Comparison of ENCODE assay signal across 1 cellular context in the genomic region with DNA sequence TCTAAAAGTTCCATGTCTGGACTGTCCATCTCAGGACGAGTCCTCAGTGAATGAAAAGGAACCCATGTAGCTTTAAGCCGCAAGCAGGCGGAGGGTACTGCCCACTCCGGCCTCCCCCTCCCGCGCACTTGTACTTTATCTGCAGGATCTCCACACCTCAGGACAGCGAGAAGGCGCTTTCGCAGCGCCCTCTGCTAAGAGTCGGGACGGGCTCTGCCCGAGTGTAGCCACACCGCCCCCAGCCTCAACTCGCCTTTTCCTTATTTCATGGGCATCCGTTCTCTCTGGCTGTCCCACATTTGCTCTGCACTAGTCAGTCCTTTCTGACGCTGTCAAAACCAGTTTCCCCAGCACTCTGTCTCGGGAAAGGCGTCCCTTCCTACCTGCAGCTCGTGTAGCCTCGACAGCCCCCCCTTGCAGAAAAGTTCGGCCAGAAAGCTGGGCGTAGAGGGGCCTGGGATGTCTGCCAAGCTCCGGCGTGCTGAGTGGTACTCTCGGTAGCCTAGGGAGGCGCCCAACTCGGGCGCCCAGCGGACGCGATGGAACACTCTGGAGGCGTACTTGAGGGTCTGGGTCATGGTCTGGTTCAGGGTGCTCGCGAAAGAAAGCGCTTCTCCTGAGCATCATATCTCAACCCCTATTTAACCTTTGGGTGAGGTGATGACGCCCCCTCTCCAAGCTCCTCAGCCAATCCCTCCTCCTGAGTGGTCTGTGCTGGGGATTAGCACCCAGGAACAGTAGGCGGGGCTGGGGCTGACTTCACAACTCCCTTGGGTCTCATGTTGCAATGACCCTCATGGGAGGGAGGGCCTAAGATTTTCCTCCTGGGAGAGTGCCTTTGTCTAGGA.
TF ChIP-seq lines count a peak whose summit lies in the region.

A gene with protein sequence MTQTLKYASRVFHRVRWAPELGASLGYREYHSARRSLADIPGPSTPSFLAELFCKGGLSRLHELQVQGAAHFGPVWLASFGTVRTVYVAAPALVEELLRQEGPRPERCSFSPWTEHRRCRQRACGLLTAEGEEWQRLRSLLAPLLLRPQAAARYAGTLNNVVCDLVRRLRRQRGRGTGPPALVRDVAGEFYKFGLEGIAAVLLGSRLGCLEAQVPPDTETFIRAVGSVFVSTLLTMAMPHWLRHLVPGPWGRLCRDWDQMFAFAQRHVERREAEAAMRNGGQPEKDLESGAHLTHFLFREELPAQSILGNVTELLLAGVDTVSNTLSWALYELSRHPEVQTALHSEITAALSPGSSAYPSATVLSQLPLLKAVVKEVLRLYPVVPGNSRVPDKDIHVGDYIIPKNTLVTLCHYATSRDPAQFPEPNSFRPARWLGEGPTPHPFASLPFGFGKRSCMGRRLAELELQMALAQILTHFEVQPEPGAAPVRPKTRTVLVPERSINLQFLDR (minus strand): TSS at position 615 of the 848 bp plus-strand sequence. CDS start 37 bp downstream, at position 578.

TF ChIP-seq in A549, 52 proteins besides CTCF, POLR2A, EP300 and RAD21 (continued from another document):
- no peak for TF ChIP-seq MAZ (IDR thresholded peaks at IDR 0.05; ENCODE audit: borderline replicate concordance, low read depth, low read length)
- no peak for TF ChIP-seq BHLHE40 (IDR thresholded peaks at IDR 0.05; ENCODE audit: low read depth, low read length)
- no peak for TF ChIP-seq NPAS2 (CRISPR knock-in tag; IDR thresholded peaks at IDR 0.05; ENCODE audit: borderline replicate concordance)
- no peak for TF ChIP-seq HDAC2 (IDR thresholded peaks at IDR 0.05)
- no peak for TF ChIP-seq TP53 (CRISPR knock-in tag; IDR thresholded peaks at IDR 0.05)
- TF ChIP-seq MYC (IDR thresholded peaks at IDR 0.05; ENCODE audit: borderline replicate concordance, low read length), result no peak
- TF ChIP-seq SREBF2 (IDR thresholded peaks at IDR 0.05), result no peak
- TF ChIP-seq KDM1A (IDR thresholded peaks at IDR 0.05; ENCODE audit: low read depth), result no peak
- TF ChIP-seq, protein P1, sequence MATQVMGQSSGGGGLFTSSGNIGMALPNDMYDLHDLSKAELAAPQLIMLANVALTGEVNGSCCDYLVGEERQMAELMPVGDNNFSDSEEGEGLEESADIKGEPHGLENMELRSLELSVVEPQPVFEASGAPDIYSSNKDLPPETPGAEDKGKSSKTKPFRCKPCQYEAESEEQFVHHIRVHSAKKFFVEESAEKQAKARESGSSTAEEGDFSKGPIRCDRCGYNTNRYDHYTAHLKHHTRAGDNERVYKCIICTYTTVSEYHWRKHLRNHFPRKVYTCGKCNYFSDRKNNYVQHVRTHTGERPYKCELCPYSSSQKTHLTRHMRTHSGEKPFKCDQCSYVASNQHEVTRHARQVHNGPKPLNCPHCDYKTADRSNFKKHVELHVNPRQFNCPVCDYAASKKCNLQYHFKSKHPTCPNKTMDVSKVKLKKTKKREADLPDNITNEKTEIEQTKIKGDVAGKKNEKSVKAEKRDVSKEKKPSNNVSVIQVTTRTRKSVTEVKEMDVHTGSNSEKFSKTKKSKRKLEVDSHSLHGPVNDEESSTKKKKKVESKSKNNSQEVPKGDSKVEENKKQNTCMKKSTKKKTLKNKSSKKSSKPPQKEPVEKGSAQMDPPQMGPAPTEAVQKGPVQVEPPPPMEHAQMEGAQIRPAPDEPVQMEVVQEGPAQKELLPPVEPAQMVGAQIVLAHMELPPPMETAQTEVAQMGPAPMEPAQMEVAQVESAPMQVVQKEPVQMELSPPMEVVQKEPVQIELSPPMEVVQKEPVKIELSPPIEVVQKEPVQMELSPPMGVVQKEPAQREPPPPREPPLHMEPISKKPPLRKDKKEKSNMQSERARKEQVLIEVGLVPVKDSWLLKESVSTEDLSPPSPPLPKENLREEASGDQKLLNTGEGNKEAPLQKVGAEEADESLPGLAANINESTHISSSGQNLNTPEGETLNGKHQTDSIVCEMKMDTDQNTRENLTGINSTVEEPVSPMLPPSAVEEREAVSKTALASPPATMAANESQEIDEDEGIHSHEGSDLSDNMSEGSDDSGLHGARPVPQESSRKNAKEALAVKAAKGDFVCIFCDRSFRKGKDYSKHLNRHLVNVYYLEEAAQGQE (IDR thresholded peaks at IDR 0.05), result no peak
- no peak for TF ChIP-seq CHD2 (IDR thresholded peaks at IDR 0.05; ENCODE audit: low read length, partially characterized antibody)
